Comparison of ENCODE assay signal across 22 cellular contexts in the genomic region with DNA sequence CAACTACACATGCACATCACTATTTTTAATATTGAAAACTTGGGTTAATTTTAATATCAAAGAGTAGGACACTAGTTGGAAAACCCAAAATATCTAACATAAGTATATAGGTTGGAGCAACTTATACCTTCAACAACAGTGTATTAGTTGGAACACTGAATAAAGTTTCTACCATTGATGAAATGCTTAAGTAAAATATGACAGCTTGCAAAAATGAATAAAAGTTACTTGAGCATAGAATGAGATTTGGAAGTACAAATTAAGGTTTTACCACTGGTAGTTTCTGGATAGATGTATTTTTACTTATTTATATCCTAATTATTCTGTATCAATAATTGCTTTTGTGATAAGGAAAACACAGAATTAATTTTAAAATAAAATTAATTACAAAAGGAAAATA.
DNase-seq lines count a peak whose midpoint lies in the region; ATAC-seq, FAIRE-seq and TF ChIP-seq lines count a peak whose summit lies in the region.
"Had no signal": no experiment of that assay in that cellular context is flagged by ENCODE, and none has a peak within 500 bp of the region (broad histone marks: within the 10 kb centered on the region; RNA-seq: fewer than 3 reads in every experiment).

No MANE protein-coding gene starts in this region.

- BruUV-seq in K562 (replicated peaks; lab: Mats Ljungman, UMichigan), result no TSS peak

- TF ChIP-seq CTCF in A549 (IDR thresholded peaks at IDR 0.05) (no peak), K562 (IDR thresholded peaks at IDR 0.05 in 2 of 3, conservative IDR thresholded peaks at IDR 0.05 in 1 of 3; ENCODE audit: insufficient read depth in 2 of 3, low read depth in 1 of 3, low read length in 3 of 3) (no peak), kidney (IDR thresholded peaks at IDR 0.05; ENCODE audit: borderline replicate concordance, extremely low read depth, insufficient read depth) (no peak), Peyer's patch (IDR thresholded peaks at IDR 0.05) (no peak)

- no peak overlapping the region for H3K9ac ChIP-seq in K562 (ENCODE audit: insufficient read depth in 1 of 2, low read depth in 2 of 2, low read length in 2 of 2)
- no peak overlapping the region for H3K9ac ChIP-seq in kidney (ENCODE audit: low read length in 2 of 2)
- H3K9ac ChIP-seq: BLaER1 treated with 17β-estradiol and CSF1 and Interleukin-3, amounts not matched to agents 10 nM and 100 nM had no signal

- POLR2A ChIA-PET in A549 (lab: Yijun Ruan, JAX) (no interaction called here), K562 (lab: Yijun Ruan, JAX) (no interaction called here)

- CTCF ChIA-PET in A549 (lab: Yijun Ruan, JAX) (no interaction called here), K562 (lab: Yijun Ruan, JAX; ENCODE audit: low intra/inter-chr PET ratio) (no interaction called here)

- H3K4me3 ChIP-seq in A549 (no peak overlapping the region), K562 (no peak overlapping the region), kidney (ENCODE audit: low read length in 2 of 2) (no peak overlapping the region), Peyer's patch (no peak overlapping the region)
- H3K4me3 ChIP-seq: BLaER1 treated with 17β-estradiol and CSF1 and Interleukin-3, amounts not matched to agents 10 nM and 100 nM; GM12878 had no signal

- no peaks in the 10 kb centered on the region for H3K4me1 ChIP-seq in A549
- no peaks in the 10 kb centered on the region for H3K4me1 ChIP-seq in K562 (replicated peaks in 1 of 2; ENCODE audit: control insufficient read depth in 2 of 2, insufficient read depth in 2 of 2, low read length in 2 of 2)
- no peaks in the 10 kb centered on the region for H3K4me1 ChIP-seq in kidney (ENCODE audit: control insufficient read depth in 1 of 2, insufficient read depth in 1 of 2, low read depth in 1 of 2, low read length in 2 of 2)
- no peaks in the 10 kb centered on the region for H3K4me1 ChIP-seq in Peyer's patch
- H3K4me1 ChIP-seq: BLaER1 treated with 17β-estradiol and CSF1 and Interleukin-3, amounts not matched to agents 10 nM and 100 nM; Caco-2 had no signal

- intact Hi-C loops in K562 (cut with micrococcal nuclease), result no loop called here
- intact Hi-C loops in kidney (cut with DNase I), result no loop called here

- in situ Hi-C loops in K562 (cut with MboI), result no loop called here

- no peaks in the 10 kb centered on the region for H4K20me1 ChIP-seq in K562 (replicated peaks; ENCODE audit: control insufficient read depth, insufficient read depth, low read length)
- H4K20me1 ChIP-seq: BLaER1 treated with 17β-estradiol and CSF1 and Interleukin-3, amounts not matched to agents 10 nM and 100 nM had no signal

- no peak for TF ChIP-seq POLR2A in A549 (IDR thresholded peaks at IDR 0.05; ENCODE audit: low read length)
- no peak for TF ChIP-seq POLR2A in K562 (conservative IDR thresholded peaks at IDR 0.05)
- no peak for TF ChIP-seq POLR2A in Peyer's patch (IDR thresholded peaks at IDR 0.05)

- DNase-seq in A549 (ENCODE audit: low read depth in 1 of 2, low spot score in 1 of 2) (no peak), K562 (ENCODE audit: extremely low read depth in 1 of 4, low spot score in 3 of 4) (no peak), kidney (no peak), cerebellar nuclear complex (lab: John Stamatoyannopoulos, UW) (no peak), Peyer's patch (no peak)
- DNase-seq: 8988T; AML-193; Caco-2; Calu3; CD4-positive, alpha-beta T cell; CD8-positive, alpha-beta T cell; DMS79 treated with DMSO at 0.1 percent for 48 hours; GDM1 had no signal

- no peaks in the 10 kb centered on the region for H3K36me3 ChIP-seq in K562 (ENCODE audit: control insufficient read depth, insufficient read depth, low read length)
- no peaks in the 10 kb centered on the region for H3K36me3 ChIP-seq in kidney (ENCODE audit: control insufficient read depth in 1 of 2, insufficient read depth in 2 of 2, low read length in 2 of 2)
- H3K36me3 ChIP-seq in Peyer's patch, result no peaks in the 10 kb centered on the region
- H3K36me3 ChIP-seq: BLaER1 treated with 17β-estradiol and CSF1 and Interleukin-3, amounts not matched to agents 10 nM and 100 nM had no signal

- H3K9me1 ChIP-seq in K562 (ENCODE audit: control insufficient read depth, insufficient read depth, low read length), result no peaks in the 10 kb centered on the region

- H3K79me2 ChIP-seq in K562 (ENCODE audit: control insufficient read depth, insufficient read depth, low read length), result no peaks in the 10 kb centered on the region

- ATAC-seq in A549, result no peak
- no peak for ATAC-seq in K562
- ATAC-seq in GM21825 (IDR thresholded peaks at IDR 0.05; ENCODE audit: unreplicated experiment), result no peak
- ATAC-seq: CD8-positive, alpha-beta T cell; GM12878 had no signal

- H3K9me3 ChIP-seq in A549, result no peaks in the 10 kb centered on the region
- no peaks in the 10 kb centered on the region for H3K9me3 ChIP-seq in K562 (replicated peaks; ENCODE audit: control insufficient read depth, insufficient read depth, low read depth, low read length)
- no peaks in the 10 kb centered on the region for H3K9me3 ChIP-seq in kidney (ENCODE audit: control insufficient read depth in 1 of 2, low read length in 2 of 2)
- no peaks in the 10 kb centered on the region for H3K9me3 ChIP-seq in Peyer's patch
- H3K9me3 ChIP-seq: BLaER1 treated with 17β-estradiol and CSF1 and Interleukin-3, amounts not matched to agents 10 nM and 100 nM; Caco-2 had no signal

- H3K4me2 ChIP-seq in A549, result no peak overlapping the region
- no peak overlapping the region for H3K4me2 ChIP-seq in K562 (ENCODE audit: insufficient read depth, low read length)
- H3K4me2 ChIP-seq: BLaER1 treated with 17β-estradiol and CSF1 and Interleukin-3, amounts not matched to agents 10 nM and 100 nM had no signal

- TF ChIP-seq EP300 in A549 (IDR thresholded peaks at IDR 0.05) (no peak), K562 (IDR thresholded peaks at IDR 0.05; ENCODE audit: low read length) (no peak)

- H3K27ac ChIP-seq in A549 (no peak overlapping the region), K562 (ENCODE audit: extremely low read depth, low read depth, low read length) (no peak overlapping the region), kidney (ENCODE audit: low read depth in 2 of 2, low read length in 2 of 2) (no peak overlapping the region), Peyer's patch (no peak overlapping the region)
- H3K27ac ChIP-seq: BLaER1 treated with 17β-estradiol and CSF1 and Interleukin-3, amounts not matched to agents 10 nM and 100 nM; C4-2B had no signal

- H3K27me3 ChIP-seq in K562 (ENCODE audit: control insufficient read depth in 2 of 2, insufficient read depth in 2 of 2, low read length in 2 of 2) (no peaks in the 10 kb centered on the region), Peyer's patch (no peaks in the 10 kb centered on the region)
- H3K27me3 ChIP-seq: BLaER1 treated with 17β-estradiol and CSF1 and Interleukin-3, amounts not matched to agents 10 nM and 100 nM had no signal

- no peak for TF ChIP-seq RAD21 in A549 (conservative IDR thresholded peaks at IDR 0.05 in 1 of 2, IDR thresholded peaks at IDR 0.05 in 1 of 2)
- TF ChIP-seq RAD21 in K562 (CRISPR knock-in tag; conservative IDR thresholded peaks at IDR 0.05 in 1 of 2, IDR thresholded peaks at IDR 0.05 in 1 of 2), result no peak

- no peak overlapping the region for H2AFZ ChIP-seq in K562 (ENCODE audit: low read depth, low read length)

- FAIRE-seq in A549 (lab: Jason Lieb, UNC) (no peak), G401.6 (lab: Jason Lieb, UNC) (peak; percentile 13), K562 (lab: Jason Lieb, UNC) (no peak), kidney (lab: Jason Lieb, UNC) (peak; percentile 42)
- FAIRE-seq: A204.1, D721Med, GM12878, GM12892, GM18507 had no signal

TF ChIP-seq in A549, 52 proteins besides CTCF, POLR2A, EP300 and RAD21:
- no peak for TF ChIP-seq EHMT2 (IDR thresholded peaks at IDR 0.05; ENCODE audit: low read depth)
- peak; percentile 15 for TF ChIP-seq MAFK (IDR thresholded peaks at IDR 0.05; ENCODE audit: partially characterized antibody)
TF ChIP-seq in A549: peak in this region for 1.

TF ChIP-seq in K562, 482 proteins besides CTCF, POLR2A, EP300 and RAD21 (continues in another document):
- TF ChIP-seq CBFA2T2 (conservative IDR thresholded peaks at IDR 0.05) (no peak), CCAR2 (IDR thresholded peaks at IDR 0.05; ENCODE audit: low read depth, low read length) (no peak), NR1H2 (CRISPR knock-in tag; IDR thresholded peaks at IDR 0.05) (no peak), ZNF41 (CRISPR knock-in tag; conservative IDR thresholded peaks at IDR 0.05) (no peak), C11orf30 (IDR thresholded peaks at IDR 0.05; ENCODE audit: low read depth) (0 out of 2 replicates have a peak, but pooled peaks have one; percentile 19), ZNF174 (CRISPR knock-in tag; IDR thresholded peaks at IDR 0.05) (no peak), MTA1 (IDR thresholded peaks at IDR 0.05; ENCODE audit: borderline replicate concordance) (no peak)
- TF ChIP-seq, protein P1, sequence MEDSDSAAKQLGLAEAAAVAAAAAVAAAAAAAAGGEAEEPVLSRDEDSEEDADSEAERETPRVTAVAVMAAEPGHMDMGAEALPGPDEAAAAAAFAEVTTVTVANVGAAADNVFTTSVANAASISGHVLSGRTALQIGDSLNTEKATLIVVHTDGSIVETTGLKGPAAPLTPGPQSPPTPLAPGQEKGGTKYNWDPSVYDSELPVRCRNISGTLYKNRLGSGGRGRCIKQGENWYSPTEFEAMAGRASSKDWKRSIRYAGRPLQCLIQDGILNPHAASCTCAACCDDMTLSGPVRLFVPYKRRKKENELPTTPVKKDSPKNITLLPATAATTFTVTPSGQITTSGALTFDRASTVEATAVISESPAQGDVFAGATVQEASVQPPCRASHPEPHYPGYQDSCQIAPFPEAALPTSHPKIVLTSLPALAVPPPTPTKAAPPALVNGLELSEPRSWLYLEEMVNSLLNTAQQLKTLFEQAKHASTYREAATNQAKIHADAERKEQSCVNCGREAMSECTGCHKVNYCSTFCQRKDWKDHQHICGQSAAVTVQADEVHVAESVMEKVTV (CRISPR knock-in tag; IDR thresholded peaks at IDR 0.05), result no peak
- TF ChIP-seq, protein P2, sequence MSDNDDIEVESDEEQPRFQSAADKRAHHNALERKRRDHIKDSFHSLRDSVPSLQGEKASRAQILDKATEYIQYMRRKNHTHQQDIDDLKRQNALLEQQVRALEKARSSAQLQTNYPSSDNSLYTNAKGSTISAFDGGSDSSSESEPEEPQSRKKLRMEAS (CRISPR knock-in tag; IDR thresholded peaks at IDR 0.05), result no peak
- TF ChIP-seq, protein P3, sequence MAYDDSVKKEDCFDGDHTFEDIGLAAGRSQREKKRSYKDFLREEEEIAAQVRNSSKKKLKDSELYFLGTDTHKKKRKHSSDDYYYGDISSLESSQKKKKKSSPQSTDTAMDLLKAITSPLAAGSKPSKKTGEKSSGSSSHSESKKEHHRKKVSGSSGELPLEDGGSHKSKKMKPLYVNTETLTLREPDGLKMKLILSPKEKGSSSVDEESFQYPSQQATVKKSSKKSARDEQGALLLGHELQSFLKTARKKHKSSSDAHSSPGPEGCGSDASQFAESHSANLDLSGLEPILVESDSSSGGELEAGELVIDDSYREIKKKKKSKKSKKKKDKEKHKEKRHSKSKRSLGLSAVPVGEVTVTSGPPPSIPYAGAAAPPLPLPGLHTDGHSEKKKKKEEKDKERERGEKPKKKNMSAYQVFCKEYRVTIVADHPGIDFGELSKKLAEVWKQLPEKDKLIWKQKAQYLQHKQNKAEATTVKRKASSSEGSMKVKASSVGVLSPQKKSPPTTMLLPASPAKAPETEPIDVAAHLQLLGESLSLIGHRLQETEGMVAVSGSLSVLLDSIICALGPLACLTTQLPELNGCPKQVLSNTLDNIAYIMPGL (CRISPR knock-in tag; IDR thresholded peaks at IDR 0.05), result no peak
